In genomic region chr6:111088668-111089003, GRCh38 we compare ENCODE assay signal across 8 cellular contexts. TPM values are rescaled to one million over a fixed set of nuclear protein-coding genes. Genes with fewer than 3 reads are reported as not detected.
A peak's percentile ranks its signal among the peaks of the same experiment; 100 is the strongest.
DNase-seq lines count a peak whose midpoint lies in the region; ATAC-seq and TF ChIP-seq lines count a peak whose summit lies in the region.

No MANE protein-coding gene starts in this region.

- TF ChIP-seq POLR2A in Peyer's patch (IDR thresholded peaks at IDR 0.05) (no peak), esophagus squamous epithelium (IDR thresholded peaks at IDR 0.05) (no peak), prostate gland (IDR thresholded peaks at IDR 0.05) (no peak)

- no peak for DNase-seq in Peyer's patch
- no peak for DNase-seq in esophagus squamous epithelium (lab: John Stamatoyannopoulos, UW)
- DNase-seq in prostate gland (ENCODE audit: low spot score) = no peak
- DNase-seq in HCEC 1CT = no peak
- no peak for DNase-seq in SIG-M5 (lab: John Stamatoyannopoulos, UW)
- no peak for DNase-seq in NCI-H2196 (lab: John Stamatoyannopoulos, UW; ENCODE audit: unreplicated experiment)

- H3K27ac ChIP-seq in Peyer's patch (no peak overlapping the region), esophagus squamous epithelium (no peak overlapping the region), prostate gland (no peak overlapping the region)

- H3K4me1 ChIP-seq in Peyer's patch (peaks cover 0 to 5% (median 0%) of the 10 kb centered on the region in 4 donors), esophagus squamous epithelium (peaks cover 0 to 23% (median 6%) of the 10 kb centered on the region in 3 donors), prostate gland (replicated peaks) (no peaks in the 10 kb centered on the region)

- TF ChIP-seq CTCF in Peyer's patch (IDR thresholded peaks at IDR 0.05) (no peak), esophagus squamous epithelium (IDR thresholded peaks at IDR 0.05) (no peak), prostate gland (IDR thresholded peaks at IDR 0.05) (no peak)

- H3K9me3 ChIP-seq in Peyer's patch = no peaks in the 10 kb centered on the region
- no peaks in the 10 kb centered on the region for H3K9me3 ChIP-seq in esophagus squamous epithelium
- no peaks in the 10 kb centered on the region for H3K9me3 ChIP-seq in prostate gland

- H3K4me3 ChIP-seq in GM08714 (ENCODE audit: low read length) (peak overlapping the region; percentile 65), Peyer's patch (peak overlapping the region; percentile 49 to 75 (median 74)), esophagus squamous epithelium (peak overlapping the region in 3 of 4 donors; percentile 42 to 79 (median 57)), prostate gland (peak overlapping the region; percentile 47 to 59)

- WGBS in esophagus squamous epithelium, 2 donors = 42 to 44% methylated on average over 5 of the region's 5 CpGs
- 43% methylated on average over 5 of the region's 5 CpGs for WGBS in prostate gland

- ATAC-seq in GM21723 (IDR thresholded peaks at IDR 0.05; ENCODE audit: unreplicated experiment) = no peak

- H3K36me3 ChIP-seq in Peyer's patch (no peaks in the 10 kb centered on the region), esophagus squamous epithelium (no peaks in the 10 kb centered on the region), prostate gland (no peaks in the 10 kb centered on the region)

- intact Hi-C loops in esophagus squamous epithelium (cut with DNase I) = no loop called here
- intact Hi-C loops in prostate gland (cut with DNase I) = no loop called here

- no peaks in the 10 kb centered on the region for H3K27me3 ChIP-seq in Peyer's patch
- peaks cover 0 to 86% (median 0%) of the 10 kb centered on the region in 4 donors for H3K27me3 ChIP-seq in esophagus squamous epithelium
- no peaks in the 10 kb centered on the region for H3K27me3 ChIP-seq in prostate gland (replicated peaks; ENCODE audit: insufficient read depth)

RNA-seq across cellular contexts. Expression of gene SLC16A10, which starts 1.3 kb away (rescaled TPM):
- total RNA-seq in Peyer's patch (1 to 10 TPM; 2.5 to 9.5 (median 9.3) TPM), esophagus squamous epithelium (1 to 10 TPM in 3 of 4 donors, under 1 TPM in 1; 0.15 to 3.4 (median 1.6) TPM), prostate gland (10 to 100 TPM; 11.5 to 12.5 TPM)
